In genomic region chr4:62051332-62051731, GRCh38 we compare ENCODE assay signal across 17 cellular contexts.
A peak's percentile ranks its signal among the peaks of the same experiment; 100 is the strongest.
DNase-seq lines count a peak whose midpoint lies in the region; ATAC-seq, FAIRE-seq and TF ChIP-seq lines count a peak whose summit lies in the region.
"Had no signal": no experiment of that assay in that cellular context is flagged by ENCODE, and none has a peak within 500 bp of the region (broad histone marks: within the 10 kb centered on the region; RNA-seq: fewer than 3 reads in every experiment).

No MANE protein-coding gene starts in this region.

- FAIRE-seq in A549 (lab: Jason Lieb, UNC), result no peak
- FAIRE-seq in K562 (lab: Jason Lieb, UNC), result no peak
- FAIRE-seq: GM12878, GM18507 had no signal

- H3K27me3 Mint-ChIP-seq in progenitor cell of endocrine pancreas, result no peaks in the 10 kb centered on the region
- H3K27me3 Mint-ChIP-seq: B cell; CD4-positive, alpha-beta memory T cell had no signal

- TF ChIP-seq POLR2A in A549 (IDR thresholded peaks at IDR 0.05; ENCODE audit: low read length) (no peak), K562 (conservative IDR thresholded peaks at IDR 0.05) (no peak), adrenal gland (IDR thresholded peaks at IDR 0.05) (no peak)

- H3K27ac Mint-ChIP-seq in progenitor cell of endocrine pancreas, result no peak overlapping the region
- H3K27ac Mint-ChIP-seq: B cell; CD4-positive, alpha-beta memory T cell; H9; HFFc6 had no signal

- H3K79me2 ChIP-seq in K562 (ENCODE audit: control insufficient read depth, insufficient read depth, low read length), result no peaks in the 10 kb centered on the region

- H3K9me3 Mint-ChIP-seq in progenitor cell of endocrine pancreas (ENCODE audit: low read depth), result no peaks in the 10 kb centered on the region
- H3K9me3 Mint-ChIP-seq: H9 had no signal

- H3K27me3 ChIP-seq in K562 (ENCODE audit: control insufficient read depth in 2 of 2, insufficient read depth in 2 of 2, low read length in 2 of 2), result no peaks in the 10 kb centered on the region
- H3K27me3 ChIP-seq in foreskin keratinocyte, result no peaks in the 10 kb centered on the region
- H3K27me3 ChIP-seq in adrenal gland, result no peaks in the 10 kb centered on the region

- no peaks in the 10 kb centered on the region for H4K20me1 ChIP-seq in K562 (replicated peaks; ENCODE audit: control insufficient read depth, insufficient read depth, low read length)

- POLR2A ChIA-PET in A549 (lab: Yijun Ruan, JAX) (no interaction called here), K562 (lab: Yijun Ruan, JAX) (interaction anchor here (0.5 kb wide), 1 partner anchor 153 kb away, joined by 3 read pairs; no protein-coding TSS in a partner anchor)

- H3K36me3 Mint-ChIP-seq in progenitor cell of endocrine pancreas (ENCODE audit: insufficient read depth), result no peaks in the 10 kb centered on the region
- H3K36me3 Mint-ChIP-seq: CD4-positive, alpha-beta memory T cell had no signal

- H3K36me3 ChIP-seq in K562 (ENCODE audit: control insufficient read depth, insufficient read depth, low read length), result no peaks in the 10 kb centered on the region
- H3K36me3 ChIP-seq in adrenal gland (replicated peaks in 1 of 2), result no peaks in the 10 kb centered on the region

- no peaks in the 10 kb centered on the region for H3K4me1 Mint-ChIP-seq in progenitor cell of endocrine pancreas (ENCODE audit: low read depth)
- H3K4me1 Mint-ChIP-seq: B cell; CD4-positive, alpha-beta memory T cell; H9 had no signal

- intact Hi-C loops in K562 (cut with micrococcal nuclease) (no loop called here), adrenal gland (cut with DNase I) (no loop called here)

- no peak overlapping the region for H3K4me3 Mint-ChIP-seq in progenitor cell of endocrine pancreas (ENCODE audit: low read depth)
- H3K4me3 Mint-ChIP-seq: B cell; CD4-positive, alpha-beta memory T cell; H9; HFFc6 had no signal

- H3K4me3 ChIP-seq in A549 (no peak overlapping the region), K562 (no peak overlapping the region), adrenal gland (no peak overlapping the region)
- H3K4me3 ChIP-seq: GM12878, GM23248 had no signal

- CTCF ChIA-PET in A549 (lab: Yijun Ruan, JAX), result no interaction called here
- CTCF ChIA-PET in K562 (lab: Yijun Ruan, JAX; ENCODE audit: low intra/inter-chr PET ratio), result no interaction called here

- H3K9me3 ChIP-seq in A549 (no peaks in the 10 kb centered on the region), K562 (replicated peaks; ENCODE audit: control insufficient read depth, insufficient read depth, low read depth, low read length) (no peaks in the 10 kb centered on the region), adrenal gland (replicated peaks in 1 of 3) (no peaks in the 10 kb centered on the region)

- no peaks in the 10 kb centered on the region for H3K4me1 ChIP-seq in A549
- H3K4me1 ChIP-seq in K562 (replicated peaks in 1 of 2; ENCODE audit: control insufficient read depth in 2 of 2, insufficient read depth in 2 of 2, low read length in 2 of 2), result no peaks in the 10 kb centered on the region
- no peaks in the 10 kb centered on the region for H3K4me1 ChIP-seq in foreskin keratinocyte
- no peaks in the 10 kb centered on the region for H3K4me1 ChIP-seq in adrenal gland (replicated peaks in 1 of 2)

- no peak overlapping the region for H2AFZ ChIP-seq in K562 (ENCODE audit: low read depth, low read length)
- H2AFZ ChIP-seq: GM23248 had no signal

- TF ChIP-seq EP300 in A549 (IDR thresholded peaks at IDR 0.05) (no peak), K562 (IDR thresholded peaks at IDR 0.05; ENCODE audit: low read length) (no peak)

- no peaks in the 10 kb centered on the region for H3K9me1 ChIP-seq in K562 (ENCODE audit: control insufficient read depth, insufficient read depth, low read length)

- H3K4me2 ChIP-seq in A549 (no peak overlapping the region), K562 (ENCODE audit: insufficient read depth, low read length) (no peak overlapping the region)

- 3% methylated on average over 3 of the region's 3 CpGs for WGBS in A549 (ENCODE audit: missing lambda C conversion rate)
- WGBS in K562 (ENCODE audit: insufficient coverage, low coverage, missing lambda C conversion rate), result 4% methylated on average over 3 of the region's 3 CpGs
- 62 to 73% (median 64%) methylated on average over 3 of the region's 3 CpGs for WGBS in adrenal gland, 4 donors

- H3K27ac ChIP-seq in A549 (no peak overlapping the region), K562 (ENCODE audit: extremely low read depth, low read depth, low read length) (no peak overlapping the region), foreskin keratinocyte (no peak overlapping the region), adrenal gland (no peak overlapping the region)
- H3K27ac ChIP-seq: GM23248 had no signal

- TF ChIP-seq RAD21 in A549 (conservative IDR thresholded peaks at IDR 0.05 in 1 of 2, IDR thresholded peaks at IDR 0.05 in 1 of 2) (no peak), K562 (CRISPR knock-in tag; conservative IDR thresholded peaks at IDR 0.05 in 1 of 2, IDR thresholded peaks at IDR 0.05 in 1 of 2) (no peak)

- DNase-seq in A549 (ENCODE audit: low read depth in 1 of 2, low spot score in 1 of 2) (no peak), H4 (ENCODE audit: low spot score) (peak; percentile 18), K562 (ENCODE audit: extremely low read depth in 1 of 4, low spot score in 3 of 4) (no peak), foreskin keratinocyte (no peak), progenitor cell of endocrine pancreas (ENCODE audit: low spot score, unreplicated experiment) (no peak), adrenal gland (no peak), HCEC 1CT (no peak)
- DNase-seq: C1 segment of cervical spinal cord; CD4-positive, alpha-beta memory T cell; COR-L47; GM23248; H9; HFFc6 had no signal

- ATAC-seq in A549 (no peak), K562 (no peak), foreskin keratinocyte (peak; percentile 42), HG03196 (IDR thresholded peaks at IDR 0.05; ENCODE audit: unreplicated experiment) (no peak)
- ATAC-seq: GM12878 had no signal

- TF ChIP-seq CTCF in A549 (IDR thresholded peaks at IDR 0.05), result no peak
- no peak for TF ChIP-seq CTCF in K562 (IDR thresholded peaks at IDR 0.05 in 2 of 3, conservative IDR thresholded peaks at IDR 0.05 in 1 of 3; ENCODE audit: insufficient read depth in 2 of 3, low read depth in 1 of 3, low read length in 3 of 3)
- no peak for TF ChIP-seq CTCF in foreskin keratinocyte (conservative IDR thresholded peaks at IDR 0.05)
- TF ChIP-seq CTCF in progenitor cell of endocrine pancreas (IDR thresholded peaks at IDR 0.05; ENCODE audit: unreplicated experiment), result no peak
- TF ChIP-seq CTCF in adrenal gland (IDR thresholded peaks at IDR 0.05), result no peak

- no TSS peak for BruUV-seq in K562 (replicated peaks; lab: Mats Ljungman, UMichigan)

- in situ Hi-C loops in K562 (cut with MboI), result no loop called here

- H3K9ac ChIP-seq in K562 (ENCODE audit: insufficient read depth in 1 of 2, low read depth in 2 of 2, low read length in 2 of 2), result no peak overlapping the region
- H3K9ac ChIP-seq: GM23248 had no signal

TF ChIP-seq in A549, 52 proteins besides CTCF, POLR2A, EP300 and RAD21:
- TF ChIP-seq MAFK (IDR thresholded peaks at IDR 0.05; ENCODE audit: partially characterized antibody) (peak; percentile 59), NPAS2 (CRISPR knock-in tag; IDR thresholded peaks at IDR 0.05; ENCODE audit: borderline replicate concordance) (no peak)

TF ChIP-seq in K562, 482 proteins besides CTCF, POLR2A, EP300 and RAD21:
- TF ChIP-seq, protein P1, sequence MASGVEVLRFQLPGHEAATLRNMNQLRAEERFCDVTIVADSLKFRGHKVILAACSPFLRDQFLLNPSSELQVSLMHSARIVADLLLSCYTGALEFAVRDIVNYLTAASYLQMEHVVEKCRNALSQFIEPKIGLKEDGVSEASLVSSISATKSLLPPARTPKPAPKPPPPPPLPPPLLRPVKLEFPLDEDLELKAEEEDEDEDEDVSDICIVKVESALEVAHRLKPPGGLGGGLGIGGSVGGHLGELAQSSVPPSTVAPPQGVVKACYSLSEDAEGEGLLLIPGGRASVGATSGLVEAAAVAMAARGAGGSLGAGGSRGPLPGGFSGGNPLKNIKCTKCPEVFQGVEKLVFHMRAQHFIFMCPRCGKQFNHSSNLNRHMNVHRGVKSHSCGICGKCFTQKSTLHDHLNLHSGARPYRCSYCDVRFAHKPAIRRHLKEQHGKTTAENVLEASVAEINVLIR (CRISPR knock-in tag; IDR thresholded peaks at IDR 0.05), result no peak
- no peak for TF ChIP-seq ZKSCAN3 (CRISPR knock-in tag; IDR thresholded peaks at IDR 0.05)
- no peak for TF ChIP-seq CEBPB (tag; IDR thresholded peaks at IDR 0.05)
- 0 out of 2 replicates have a peak, but pooled peaks have one; percentile 35 for TF ChIP-seq ZNF316 (IDR thresholded peaks at IDR 0.05)
- TF ChIP-seq MAFF (IDR thresholded peaks at IDR 0.05; ENCODE audit: low read length), result 0 out of 2 replicates have a peak, but pooled peaks have one; percentile 16

Comparison
In these comparisons a context has a peak if more than half of its experiments do, and no peak if none do; other contexts are left out.
1. Of the 35 proteins assayed by ChIP-seq in both K562 and A549: peak only in K562: none; only in A549: MAFK; in both: none; in neither: 34.